Comparison of ENCODE assay signal across 16 cellular contexts in genomic region chrX:52603156-52603555, GRCh38. TPM values are rescaled to one million over a fixed set of nuclear protein-coding genes. Genes with fewer than 3 reads are reported as not detected.
"Had no signal": no experiment of that assay in that cellular context is flagged by ENCODE, and none has a peak within 500 bp of the region (broad histone marks: within the 10 kb centered on the region; RNA-seq: fewer than 3 reads in every experiment).

No MANE protein-coding gene starts in this region.

RNA-seq across cellular contexts. Expression of gene SSX7, which starts 51.5 kb away (rescaled TPM):
- total RNA-seq: natural killer cell, occipital lobe, osteoblast, ovary, progenitor cell of endocrine pancreas, psoas muscle, right atrium auricular region, sciatic nerve, smooth muscle cell, spleen, suprapubic skin, testis, transverse colon, upper lobe of right lung, urinary bladder, uterus had no signal
